In genomic region chr1:42145190-42145716, GRCh38 we compare ENCODE assay signal across 18 cellular contexts. TPM values are rescaled to one million over a fixed set of nuclear protein-coding genes. Genes with fewer than 3 reads are reported as not detected.
DNase-seq lines count a peak whose midpoint lies in the region; ATAC-seq and TF ChIP-seq lines count a peak whose summit lies in the region.
"Had no signal": no experiment of that assay in that cellular context is flagged by ENCODE, and none has a peak within 500 bp of the region (broad histone marks: within the 10 kb centered on the region; RNA-seq: fewer than 3 reads in every experiment).

No MANE protein-coding gene starts in this region.

- no peaks in the 10 kb centered on the region for H3K27me3 Mint-ChIP-seq in glutamatergic neuron (ENCODE audit: unreplicated experiment)

- H3K27me3 ChIP-seq in H7 (ENCODE audit: control insufficient read depth, insufficient read depth, low read length), result no peaks in the 10 kb centered on the region

- H3K36me3 Mint-ChIP-seq in glutamatergic neuron (ENCODE audit: unreplicated experiment), result no peaks in the 10 kb centered on the region
- H3K36me3 Mint-ChIP-seq: CD4-positive, alpha-beta memory T cell had no signal

- no peaks in the 10 kb centered on the region for H3K36me3 ChIP-seq in H7 (replicated peaks; ENCODE audit: control insufficient read depth, insufficient read depth, low read length)

- no peaks in the 10 kb centered on the region for H3K9me3 Mint-ChIP-seq in glutamatergic neuron (ENCODE audit: unreplicated experiment)
- H3K9me3 Mint-ChIP-seq: CD4-positive, alpha-beta memory T cell; H9 had no signal

- no peak for ATAC-seq in GM21528 (IDR thresholded peaks at IDR 0.05; ENCODE audit: low FRiP score, unreplicated experiment)

- H3K4me1 Mint-ChIP-seq in glutamatergic neuron (ENCODE audit: low read depth, unreplicated experiment), result peaks cover 11% of the 10 kb centered on the region
- H3K4me1 Mint-ChIP-seq: H9 had no signal

- peak overlapping the region; percentile 7 for H3K4me3 Mint-ChIP-seq in glutamatergic neuron (ENCODE audit: unreplicated experiment)
- H3K4me3 Mint-ChIP-seq: CD4-positive, alpha-beta memory T cell; H9 had no signal

- DNase-seq in H7 (peak; percentile 22), SKM-1 (lab: John Stamatoyannopoulos, UW; ENCODE audit: unreplicated experiment) (peak; percentile 10), glutamatergic neuron (no peak), ureter (ENCODE audit: low spot score) (peak; percentile 36), cortex of kidney (lab: John Stamatoyannopoulos, UW) (no peak)
- DNase-seq in stimulated activated CD4-positive, alpha-beta T cell treated with anti-CD3 and anti-CD28 coated beads, Interleukin-4, amount 100 ng/mL, for 4 hours, result no peak
- DNase-seq: ACHN; CD4-positive, alpha-beta memory T cell; DMS79 treated with DMSO at 0.1 percent for 48 hours; H9; MM.1S; NCI-H1436; NCI-H2081; NCI-H2227 treated with DMSO at 0.1 percent for 48 hours; RPMI8226 had no signal

- H3K4me3 ChIP-seq in H7 (ENCODE audit: insufficient read depth, low read depth, low read length), result no peak overlapping the region

- TF ChIP-seq CTCF in glutamatergic neuron (IDR thresholded peaks at IDR 0.05; ENCODE audit: partially characterized antibody, unreplicated experiment), result no peak

- H3K27ac Mint-ChIP-seq in glutamatergic neuron (ENCODE audit: unreplicated experiment), result no peak overlapping the region
- H3K27ac Mint-ChIP-seq: CD4-positive, alpha-beta memory T cell; H9 had no signal

RNA-seq across cellular contexts. Expression of gene GUCA2B, which starts 8.0 kb away (rescaled TPM):
- total RNA-seq in H7 (2014; rRNA removed; shearing (Covaris generic)), result not detected in 2 replicates
- total RNA-seq in glutamatergic neuron (ENCODE audit: unreplicated experiment) (not detected), ureter (not detected)
- total RNA-seq: CD4-positive, alpha-beta memory T cell; H9; HepG2; OCI-LY7 had no signal

RNA-seq across cellular contexts. Expression of gene GUCA2A, which starts 19.3 kb away (rescaled TPM):
- not detected in 2 replicates for total RNA-seq in H7 (2014; rRNA removed; shearing (Covaris generic))
- total RNA-seq in glutamatergic neuron (ENCODE audit: unreplicated experiment) (not detected), ureter (not detected)
- total RNA-seq: CD4-positive, alpha-beta memory T cell; H9; HepG2; OCI-LY7 had no signal

Comparison
In these comparisons a context has a peak if more than half of its experiments do, and no peak if none do; other contexts are left out.
1. DNase-seq: peak in H7 (single experiment), SKM-1 (single experiment) and ureter (single experiment); none in glutamatergic neuron (single experiment), cortex of kidney (single experiment) and stimulated activated CD4-positive, alpha-beta T cell treated with anti-CD3 and anti-CD28 coated beads, Interleukin-4, amount 100 ng/mL, for 4 hours (0 of 2).